1 cellular context compared by ENCODE assay signal in genomic region chr14:24362241-24362960, GRCh38.
TF ChIP-seq lines count a peak whose summit lies in the region.

No MANE protein-coding gene starts in this region.

TF ChIP-seq in IMR-90, 13 proteins besides CTCF, POLR2A, EP300 and RAD21 (continued from another document):
- TF ChIP-seq CHD1 (IDR thresholded peaks at IDR 0.05; ENCODE audit: low read depth, low read length) (no peak), MXI1 (IDR thresholded peaks at IDR 0.05; ENCODE audit: borderline replicate concordance, low read depth, low read length) (no peak), NFE2L2 (IDR thresholded peaks at IDR 0.05; ENCODE audit: low read depth, low read length) (no peak), MAZ (IDR thresholded peaks at IDR 0.05; ENCODE audit: borderline replicate concordance, low read depth, low read length) (no peak), FOS (IDR thresholded peaks at IDR 0.05; ENCODE audit: low read depth, low read length) (no peak), MAFK (IDR thresholded peaks at IDR 0.05; ENCODE audit: low read depth, low read length) (no peak), RCOR1 (IDR thresholded peaks at IDR 0.05; ENCODE audit: insufficient replicate concordance, low read length) (no peak), USF2 (IDR thresholded peaks at IDR 0.05; ENCODE audit: low read depth, low read length) (no peak)
